ENCODE assay signal across 33 cellular contexts in the genomic region with DNA sequence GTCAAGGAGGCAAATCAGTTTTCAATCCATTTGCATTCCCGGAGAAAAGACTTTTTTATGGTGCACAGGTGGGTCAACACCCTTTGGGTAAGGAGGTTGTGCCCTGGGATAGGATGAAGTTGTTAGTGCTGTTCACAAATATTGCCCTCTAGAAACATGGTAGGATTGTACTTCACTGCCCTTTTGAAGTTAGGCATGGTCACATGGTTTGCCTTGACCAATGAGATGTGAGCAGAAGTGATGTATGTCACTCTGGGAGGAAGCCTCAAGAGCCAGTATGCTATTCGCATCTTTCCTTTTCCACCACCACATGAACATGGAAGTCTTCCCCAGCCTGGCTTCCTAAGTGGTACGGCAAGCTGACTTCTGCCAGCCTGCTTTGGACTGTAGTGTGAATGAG.
"Had no signal": no experiment of that assay in that cellular context is flagged by ENCODE, and none has a peak within 500 bp of the region (broad histone marks: within the 10 kb centered on the region; RNA-seq: fewer than 3 reads in every experiment).

No MANE protein-coding gene starts in this region.

- H3K4me2 ChIP-seq: smooth muscle cell had no signal

- H3K27me3 Mint-ChIP-seq: progenitor cell of endocrine pancreas; stimulated activated naive CD8-positive, alpha-beta T cell treated with anti-CD3 and anti-CD28 coated beads, Interleukin-15, amount 100 ng/mL, for 72 hours had no signal

- DNase-seq: dermis blood vessel endothelial cell; effector memory CD4-positive, alpha-beta T cell; foreskin keratinocyte; glutamatergic neuron; heart right ventricle; hippocampal formation; immature natural killer cell; islet precursor cell; kidney glomerular epithelial cell; left colon; left ventricle myocardium superior; lower lobe of right lung; mucosa of descending colon; naive B cell; pancreas; stimulated activated CD4-positive, alpha-beta T cell treated with anti-CD3 and anti-CD28 coated beads, Interleukin-12 subunit alpha, Interleukin-12 subunit beta, amount 100 ng/mL, for 4 hours; stimulated activated CD4-positive, alpha-beta T cell treated with anti-CD3 and anti-CD28 coated beads, Interleukin-1b, Interleukin-23, amount 100 ng/mL, for 48 hours; stimulated activated CD4-positive, alpha-beta T cell treated with anti-CD3 and anti-CD28 coated beads, Interleukin-4, amount 100 ng/mL, for 1 hour; stimulated activated CD8-positive, alpha-beta memory T cell treated with anti-CD3 and anti-CD28 coated beads, Interleukin-4, amount 100 ng/mL, for 48 hours; stimulated activated naive CD4-positive, alpha-beta T cell; stimulated activated naive CD8-positive, alpha-beta T cell treated with anti-CD3 and anti-CD28 coated beads, Interleukin-15, amount 100 ng/mL, for 72 hours; transverse colon had no signal

- H3K4me1 Mint-ChIP-seq: neural crest cell had no signal

- H3K4me1 ChIP-seq: foreskin keratinocyte, lower lobe of right lung, pancreas, transverse colon had no signal

- H3K4me3 Mint-ChIP-seq: immature natural killer cell; mesothelial cell of epicardium; naive B cell; natural killer cell treated with Interleukin-12 subunit alpha and Interleukin-12 subunit beta and Interleukin-15 and Interleukin-18, amount 100 ng/mL, for 72 hours; neural crest cell; stimulated activated naive CD8-positive, alpha-beta T cell treated with anti-CD3 and anti-CD28 coated beads, Interleukin-15, amount 100 ng/mL, for 72 hours had no signal

- H3K4me3 ChIP-seq: coronary artery, esophagus muscularis mucosa, heart right ventricle, lower lobe of right lung, mucosa of descending colon, pancreas, smooth muscle cell, suprapubic skin, transverse colon, vagina had no signal

- H3K27ac Mint-ChIP-seq: immature natural killer cell; mesothelial cell of epicardium; naive B cell; natural killer cell treated with Interleukin-12 subunit alpha and Interleukin-12 subunit beta and Interleukin-15 and Interleukin-18, amount 100 ng/mL, for 72 hours; progenitor cell of endocrine pancreas; stimulated activated naive CD8-positive, alpha-beta T cell treated with anti-CD3 and anti-CD28 coated beads, Interleukin-15, amount 100 ng/mL, for 72 hours had no signal

- H3K36me3 ChIP-seq: esophagus muscularis mucosa, heart right ventricle, lower lobe of right lung, neutrophil, pancreas, suprapubic skin, transverse colon, vagina had no signal

- H3K36me3 Mint-ChIP-seq: mesothelial cell of epicardium, naive B cell had no signal

- H3K27me3 ChIP-seq: esophagus muscularis mucosa, foreskin keratinocyte, heart right ventricle, neutrophil, pancreas, suprapubic skin, transverse colon, vagina had no signal

- H3K9me3 ChIP-seq: neutrophil, pancreas, vagina had no signal

- ATAC-seq: foreskin keratinocyte; heart right ventricle; left colon; left ventricle myocardium superior; lower lobe of right lung; mucosa of descending colon; natural killer cell treated with Interleukin-12 subunit alpha and Interleukin-12 subunit beta and Interleukin-15 and Interleukin-18, amount 100 ng/mL, for 72 hours; pancreas; sciatic nerve; stimulated activated naive CD8-positive, alpha-beta T cell treated with anti-CD3 and anti-CD28 coated beads, Interleukin-15, amount 100 ng/mL, for 72 hours had no signal

- H3K27ac ChIP-seq: coronary artery, esophagus muscularis mucosa, foreskin keratinocyte, lower lobe of right lung, neutrophil, pancreas, suprapubic skin, transverse colon, vagina had no signal
